Comparison of ENCODE assay signal across 10 cellular contexts in the genomic region with DNA sequence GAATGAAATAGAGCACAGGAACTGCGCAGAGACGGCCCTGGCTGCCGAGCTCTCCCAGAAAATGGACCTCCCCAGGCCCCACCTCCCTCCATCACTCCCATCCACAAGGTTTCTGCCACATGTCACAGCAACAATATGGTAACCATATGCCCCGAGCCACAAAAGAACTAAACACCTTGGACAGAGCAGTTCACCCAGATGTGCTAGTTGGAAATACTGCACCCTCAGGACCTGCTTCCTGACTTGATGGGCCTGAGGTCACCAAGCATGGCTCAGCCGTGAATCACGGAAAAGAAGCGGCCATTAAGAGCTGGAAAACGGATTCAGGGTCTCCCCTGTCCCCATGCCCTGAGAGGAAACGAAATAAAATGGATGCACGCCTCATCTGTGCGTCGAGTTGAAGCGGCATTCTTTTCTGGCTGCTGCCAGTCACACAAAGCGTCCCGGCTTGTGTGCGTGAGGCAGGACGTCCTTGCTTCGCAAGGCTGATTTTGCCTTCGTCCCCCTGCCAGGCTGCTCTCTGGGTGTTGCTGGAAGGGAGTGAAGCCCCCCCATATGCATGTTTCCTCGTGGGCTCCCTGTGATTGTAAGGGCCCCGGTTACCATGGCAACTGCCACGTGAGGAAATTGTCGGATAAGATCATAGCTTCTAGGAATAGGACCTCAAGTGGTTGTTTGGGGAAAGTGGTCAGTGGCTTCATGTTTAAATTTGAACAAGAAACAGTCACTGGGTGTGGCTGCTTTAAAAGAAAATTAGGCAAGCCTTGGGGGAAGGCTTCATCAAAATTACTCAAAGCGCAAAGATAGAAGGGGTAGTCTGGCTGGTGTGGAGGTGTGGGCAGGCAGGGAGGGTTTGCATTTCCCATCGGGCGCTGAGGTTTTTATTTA. TPM values are rescaled to one million over a fixed set of nuclear protein-coding genes. Genes with fewer than 3 reads are reported as not detected.
DNase-seq lines count a peak whose midpoint lies in the region; ATAC-seq and TF ChIP-seq lines count a peak whose summit lies in the region.
"Had no signal": no experiment of that assay in that cellular context is flagged by ENCODE, and none has a peak within 500 bp of the region (broad histone marks: within the 10 kb centered on the region; RNA-seq: fewer than 3 reads in every experiment).

No MANE protein-coding gene starts in this region.

- no peaks in the 10 kb centered on the region for H4K20me1 ChIP-seq in H9 (ENCODE audit: control insufficient read depth, insufficient read depth, insufficient read length)

- no peak overlapping the region for H2BK12ac ChIP-seq in H9 (ENCODE audit: insufficient read length, low read depth, low read length)
- H2BK12ac ChIP-seq in mesenchymal stem cell (ENCODE audit: low read length in 2 of 2): peak overlapping the region in 1 of 2 experiments; percentile 9

- H3K9me3 Mint-ChIP-seq in H9 (no peaks in the 10 kb centered on the region; a peak in 1 of 5 replicates), Calu3 (ENCODE audit: low read depth, unreplicated experiment) (no peaks in the 10 kb centered on the region)
- no peaks in the 10 kb centered on the region for H3K9me3 Mint-ChIP-seq in activated naive CD8-positive, alpha-beta T cell treated with anti-CD3 and anti-CD28 coated beads, Interleukin-2, amount 10 ng/mL, durations not matched to agents 7 days and 5 days

- no peaks in the 10 kb centered on the region for H3K9me3 ChIP-seq in H9 (ENCODE audit: control insufficient read depth, low read depth, low read length)
- no peaks in the 10 kb centered on the region for H3K9me3 ChIP-seq in mesenchymal stem cell (ENCODE audit: control insufficient read depth, low read length)

- TF ChIP-seq CTCF in BJ (IDR thresholded peaks at IDR 0.05; ENCODE audit: insufficient read depth, low read depth, low read length): 0 out of 2 replicates have a peak, but pooled peaks have one; percentile 16
- no peak for TF ChIP-seq CTCF in H9 (conservative IDR thresholded peaks at IDR 0.05)
- TF ChIP-seq CTCF in Calu3 (IDR thresholded peaks at IDR 0.05; ENCODE audit: unreplicated experiment): no peak

- H4K91ac ChIP-seq in H9 (ENCODE audit: insufficient read length, low read depth, low read length): no peak overlapping the region
- H4K91ac ChIP-seq in mesenchymal stem cell (ENCODE audit: low read length): no peak overlapping the region

- intact Hi-C loops in Calu3 (cut with micrococcal nuclease; ENCODE audit: unreplicated experiment): no loop called here

- no peak overlapping the region for H3K9ac ChIP-seq in H9 (ENCODE audit: extremely low read depth, insufficient read length, low read length)
- peak overlapping the region; percentile 72 for H3K9ac ChIP-seq in mesenchymal stem cell (ENCODE audit: low read length)

- H3K4ac ChIP-seq in H9 (ENCODE audit: low read depth, low read length) (no peak overlapping the region), mesenchymal stem cell (ENCODE audit: low read depth in 1 of 2, low read length in 2 of 2) (no peak overlapping the region)

- POLR2A ChIA-PET in BJ (lab: Charles Lee): no interaction called here
- POLR2A ChIA-PET in activated naive CD8-positive, alpha-beta T cell treated with anti-CD3 and anti-CD28 coated beads, Interleukin-2, amount 10 ng/mL, durations not matched to agents 7 days and 5 days (lab: Charles Lee): no interaction called here

- no TSS peak for BruUV-seq in Calu3 (replicated peaks; lab: Mats Ljungman, UMichigan)

- H3K23me2 ChIP-seq in H9 (ENCODE audit: insufficient read length, low read depth, low read length, poor library complexity, severe bottlenecking): no peaks in the 10 kb centered on the region

- H3K4me1 ChIP-seq in H9 (ENCODE audit: insufficient read depth, low read length) (peaks cover 7% of the 10 kb centered on the region; the same call in 1 of the 2 replicates), mesenchymal stem cell (ENCODE audit: control insufficient read depth, insufficient read depth, low read depth, low read length) (no peaks in the 10 kb centered on the region)

- H3K36me3 ChIP-seq in BJ (ENCODE audit: control insufficient read depth, insufficient read depth, low read length) (0 out of 2 replicates have a peak, but pooled peaks cover 1% of the 10 kb centered on the region), mesenchymal stem cell (ENCODE audit: control insufficient read depth in 1 of 2, insufficient read depth in 2 of 2, low read depth in 1 of 2, low read length in 2 of 2) (no peaks in the 10 kb centered on the region)

- ATAC-seq in activated naive CD8-positive, alpha-beta T cell treated with anti-CD3 and anti-CD28 coated beads, Interleukin-2, amount 10 ng/mL, durations not matched to agents 7 days and 5 days (ENCODE audit: low read depth): no peak

- no peak overlapping the region for H3K56ac ChIP-seq in H9 (ENCODE audit: insufficient read length, low read depth, low read length)

- H4K8ac ChIP-seq in H9 (replicated peaks; ENCODE audit: insufficient read length, low read depth, low read length) (no peak overlapping the region), mesenchymal stem cell (ENCODE audit: low read length) (peak overlapping the region; percentile 62)

- CTCF ChIA-PET in BJ (lab: Yijun Ruan, JAX) (no interaction called here), Calu3 (lab: Charles Lee) (no interaction called here)

- H3K4me2 ChIP-seq in H9 (ENCODE audit: insufficient read depth, insufficient read length, low read length) (no peak overlapping the region), mesenchymal stem cell (ENCODE audit: low read length, poor library complexity, severe bottlenecking) (no peak overlapping the region)

- no peaks in the 10 kb centered on the region for H3K79me2 ChIP-seq in H9 (ENCODE audit: insufficient read depth, low read length)

- H3K27me3 Mint-ChIP-seq in H9 (ENCODE audit: low read depth) (peaks cover 25% of the 10 kb centered on the region), Calu3 (ENCODE audit: unreplicated experiment) (no peaks in the 10 kb centered on the region)
- H3K27me3 Mint-ChIP-seq in activated naive CD8-positive, alpha-beta T cell treated with anti-CD3 and anti-CD28 coated beads, Interleukin-2, amount 10 ng/mL, durations not matched to agents 7 days and 5 days: no peaks in the 10 kb centered on the region

- peaks cover 25 to 33% of the 10 kb centered on the region in 2 experiments for H3K4me1 Mint-ChIP-seq in H9
- H3K4me1 Mint-ChIP-seq in activated naive CD8-positive, alpha-beta T cell treated with anti-CD3 and anti-CD28 coated beads, Interleukin-2, amount 10 ng/mL, durations not matched to agents 7 days and 5 days: peaks cover 47% of the 10 kb centered on the region
- H3K4me1 Mint-ChIP-seq in Calu3 (ENCODE audit: low read depth, unreplicated experiment): no peaks in the 10 kb centered on the region

- no peak overlapping the region for H3K4me3 ChIP-seq in BJ (ENCODE audit: low read depth, low read length)
- peak overlapping the region in 1 of 2 experiments; percentile 22 for H3K4me3 ChIP-seq in mesenchymal stem cell (ENCODE audit: insufficient read depth in 1 of 2, low read depth in 1 of 2, low read length in 2 of 2)

- H2BK120ac ChIP-seq in H9 (ENCODE audit: low read depth, low read length, poor library complexity, severe bottlenecking): peak overlapping the region; percentile 12
- no peak overlapping the region for H2BK120ac ChIP-seq in mesenchymal stem cell (ENCODE audit: low read depth, low read length)

- H3K36me3 Mint-ChIP-seq in H9 (ENCODE audit: insufficient read depth in 1 of 3, low read depth in 3 of 3): no peaks in the 10 kb centered on the region
- peaks cover 41% of the 10 kb centered on the region for H3K36me3 Mint-ChIP-seq in activated naive CD8-positive, alpha-beta T cell treated with anti-CD3 and anti-CD28 coated beads, Interleukin-2, amount 10 ng/mL, durations not matched to agents 7 days and 5 days
- no peaks in the 10 kb centered on the region for H3K36me3 Mint-ChIP-seq in Calu3 (ENCODE audit: insufficient read depth, unreplicated experiment)

- no peak overlapping the region for H3K4me3 Mint-ChIP-seq in H9
- peak overlapping the region; percentile 5 for H3K4me3 Mint-ChIP-seq in activated naive CD8-positive, alpha-beta T cell treated with anti-CD3 and anti-CD28 coated beads, Interleukin-2, amount 10 ng/mL, durations not matched to agents 7 days and 5 days
- H3K4me3 Mint-ChIP-seq in Calu3 (ENCODE audit: low read depth, unreplicated experiment): no peak overlapping the region

- no peak overlapping the region for H2AK5ac ChIP-seq in H9 (ENCODE audit: insufficient read length, low read length)
- H2AK5ac ChIP-seq in mesenchymal stem cell (ENCODE audit: low read length, severe bottlenecking): no peak overlapping the region

- no peaks in the 10 kb centered on the region for H3K79me1 ChIP-seq in H9 (ENCODE audit: insufficient read depth, low read depth, low read length, poor library complexity, severe bottlenecking)
- H3K79me1 ChIP-seq in mesenchymal stem cell (replicated peaks; ENCODE audit: low read length, poor library complexity, severe bottlenecking): no peaks in the 10 kb centered on the region

- no peak overlapping the region for H2BK20ac ChIP-seq in H9 (ENCODE audit: low read depth, low read length, poor library complexity, severe bottlenecking)

- H3K27ac ChIP-seq in H9 (ENCODE audit: insufficient read length, low read depth, low read length) (no peak overlapping the region), mesenchymal stem cell (ENCODE audit: low read length, poor library complexity, severe bottlenecking) (no peak overlapping the region)

- no peak overlapping the region for H2AFZ ChIP-seq in H9 (ENCODE audit: low read length)
- H2AFZ ChIP-seq in mesenchymal stem cell (ENCODE audit: low read depth, low read length): no peak overlapping the region

- no peak overlapping the region for H3T11ph ChIP-seq in H9 (ENCODE audit: low read length)

- WGBS in H9 (ENCODE audit: extremely low coverage, insufficient read length, low lambda C conversion rate): no CpG with 5 or more reads among the region's 26 CpGs
- whole genome bisulfite sequencing in mesenchymal stem cell: 83% methylated on average over 26 of the region's 26 CpGs

- no peak overlapping the region for H3K23ac ChIP-seq in H9 (ENCODE audit: insufficient read length, low read depth, low read length)
- peak overlapping the region in 1 of 2 experiments; percentile 65 for H3K23ac ChIP-seq in mesenchymal stem cell (ENCODE audit: low read length in 2 of 2)

- H3K14ac ChIP-seq in H9 (ENCODE audit: insufficient read depth, low read length) (no peak overlapping the region), mesenchymal stem cell (ENCODE audit: low read length in 2 of 2) (no peak overlapping the region)

- H2BK15ac ChIP-seq in H9 (ENCODE audit: low read depth, low read length) (no peak overlapping the region), mesenchymal stem cell (ENCODE audit: low read depth, poor library complexity, severe bottlenecking) (peak overlapping the region; percentile 33)

- no peak overlapping the region for H3K18ac ChIP-seq in H9 (ENCODE audit: insufficient read length, low read depth, low read length)
- no peak overlapping the region for H3K18ac ChIP-seq in mesenchymal stem cell (ENCODE audit: low read depth in 1 of 2, low read length in 2 of 2)

- no peak for DNase-seq in BJ (ENCODE audit: low read depth)
- no peak for DNase-seq in H9
- no peak for DNase-seq in activated naive CD8-positive, alpha-beta T cell treated with anti-CD3 and anti-CD28 coated beads, Interleukin-2, amount 10 ng/mL, durations not matched to agents 7 days and 5 days
- peak; percentile 26 for DNase-seq in mesenchymal stem cell
- no peak for DNase-seq in NK-92 treated with Interleukin-12 subunit alpha and Interleukin-12 subunit beta, amount 100 ng/mL, for 24 hours (lab: John Stamatoyannopoulos, UW)
- no peak for DNase-seq in stimulated activated CD4-positive, alpha-beta T cell treated with anti-CD3 and anti-CD28 coated beads, Interleukin-15, amount 100 ng/mL, for 24 hours
- DNase-seq in Calu3: no peak
- no peak for DNase-seq in NCI-H1694 (lab: John Stamatoyannopoulos, UW)
- DNase-seq: caudate nucleus, NCI-H2227 treated with DMSO at 0.1 percent for 48 hours had no signal

- H4K5ac ChIP-seq in H9 (ENCODE audit: insufficient read length, low read depth, low read length): no peak overlapping the region

- H2BK5ac ChIP-seq in H9 (ENCODE audit: insufficient read length, low read length): no peak overlapping the region
- H2BK5ac ChIP-seq in mesenchymal stem cell (ENCODE audit: low read depth, low read length, poor library complexity, severe bottlenecking): no peak overlapping the region

- H3K27me3 ChIP-seq in BJ (ENCODE audit: control insufficient read depth, insufficient read depth, low read length) (no peaks in the 10 kb centered on the region), H9 (ENCODE audit: insufficient read depth, low read length) (no peaks in the 10 kb centered on the region; the same call in 1 of the 2 replicates), mesenchymal stem cell (ENCODE audit: control insufficient read depth in 1 of 2, insufficient read depth in 1 of 2, low read length in 2 of 2) (no peaks in the 10 kb centered on the region)

- H3K27ac Mint-ChIP-seq in H9 (no peak overlapping the region), Calu3 (ENCODE audit: unreplicated experiment) (no peak overlapping the region)
- peak overlapping the region; percentile 45 for H3K27ac Mint-ChIP-seq in activated naive CD8-positive, alpha-beta T cell treated with anti-CD3 and anti-CD28 coated beads, Interleukin-2, amount 10 ng/mL, durations not matched to agents 7 days and 5 days

RNA-seq across cellular contexts. Expression of a gene that starts 51.7 kb away (rescaled TPM):
- polyA plus RNA-seq in BJ (2011; rRNA removed): 20.3 and 28.9 TPM in 2 replicates
- polyA minus RNA-seq in BJ (2011; rRNA and poly(A)+ RNA removed): 48.8 and 91.2 TPM in 2 replicates
- total RNA-seq in H9 (2021): 0.24 and 0.66 TPM in 2 replicates
- 10 to 100 TPM; 83.4 to 86.5 TPM for total RNA-seq in activated naive CD8-positive, alpha-beta T cell treated with anti-CD3 and anti-CD28 coated beads, Interleukin-2, amount 10 ng/mL, durations not matched to agents 7 days and 5 days
- polyA plus RNA-seq in mesenchymal stem cell (2013, experiment 1 of 2): 12.2 TPM
- polyA plus RNA-seq in mesenchymal stem cell (2013, experiment 2 of 2): 12.6 TPM
- total RNA-seq in Calu3 (2022): 0.17 TPM in 1 of 2 replicates, not detected in the other

Comparison
In these comparisons a context has a peak if more than half of its experiments do, and no peak if none do; other contexts are left out.
1. RNA of a gene that starts 51.7 kb away (total RNA-seq): 83.4 to 86.5 TPM in activated naive CD8-positive, alpha-beta T cell treated with anti-CD3 and anti-CD28 coated beads, Interleukin-2, amount 10 ng/mL, durations not matched to agents 7 days and 5 days; 0.24 to 0.66 TPM in H9 and 0.17 TPM in Calu3; every median in the first group is over 10 times any median in the second.